8 cellular contexts compared by ENCODE assay signal in genomic region chr4:139015948-139016451, GRCh38.
DNase-seq lines count a peak whose midpoint lies in the region; ATAC-seq and TF ChIP-seq lines count a peak whose summit lies in the region.

No MANE protein-coding gene starts in this region.

- ATAC-seq in GM19452 (IDR thresholded peaks at IDR 0.05; ENCODE audit: unreplicated experiment) (peak; percentile 38), HG03565 (IDR thresholded peaks at IDR 0.05; ENCODE audit: unreplicated experiment) (peak; percentile 14)

- peak; percentile 15 for DNase-seq in COR-L47 (lab: John Stamatoyannopoulos, UW)
- DNase-seq in UCSD-AML1 (lab: John Stamatoyannopoulos, UW; ENCODE audit: unreplicated experiment), result peak; percentile 61
- peak; percentile 77 for DNase-seq in coronary artery (ENCODE audit: low spot score)
- peak; percentile 48 for DNase-seq in medulla oblongata (ENCODE audit: extremely low spot score)
- peak; percentile 6 to 19 for DNase-seq in stimulated activated CD8-positive, alpha-beta memory T cell treated with anti-CD3 and anti-CD28 coated beads, Interleukin-15, amount 100 ng/mL, for 4 hours (ENCODE audit: low read depth in 2 of 2)
- no peak for DNase-seq in iPS-NIHi11 (ENCODE audit: low spot score)

- peak overlapping the region; percentile 96 for H3K4me3 ChIP-seq in coronary artery

- no peak for TF ChIP-seq CTCF in coronary artery (IDR thresholded peaks at IDR 0.05)

- peak overlapping the region; percentile 96 for H3K27ac ChIP-seq in coronary artery
